In the genomic region with DNA sequence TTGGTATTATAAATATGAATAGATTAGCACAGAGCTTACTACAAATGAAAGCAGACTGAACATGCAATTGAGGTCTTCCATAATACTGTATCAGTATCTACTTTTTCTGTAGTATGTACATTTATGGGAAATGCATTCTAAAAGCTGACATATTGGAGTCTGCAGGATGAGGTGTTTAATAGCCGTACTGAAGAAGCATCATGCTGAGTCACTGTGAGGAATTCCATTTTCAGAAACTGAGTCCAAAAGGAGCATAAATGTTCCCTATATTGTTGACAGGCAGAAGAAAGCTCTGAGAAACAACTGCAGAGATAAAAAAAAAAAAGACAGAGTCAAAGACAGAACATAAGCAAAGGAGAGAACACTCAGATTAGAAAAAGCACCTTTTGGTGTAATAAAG, we compare ENCODE assay signal across 2 cellular contexts.
TF ChIP-seq lines count a peak whose summit lies in the region.

No MANE protein-coding gene starts in this region.

TF ChIP-seq in neural cell, 6 proteins besides CTCF, POLR2A, EP300 and RAD21 (continued from another document):
- no peak for TF ChIP-seq EZH2 (IDR thresholded peaks at IDR 0.05; ENCODE audit: borderline replicate concordance, insufficient read depth, low read length, poor library complexity, severe bottlenecking)
- no peak for TF ChIP-seq TAF1 (IDR thresholded peaks at IDR 0.05; ENCODE audit: low read depth)
- TF ChIP-seq POLR2AphosphoS5 (IDR thresholded peaks at IDR 0.05) = peak; percentile 43
- TF ChIP-seq MXI1 (conservative IDR thresholded peaks at IDR 0.05; ENCODE audit: poor library complexity, severe bottlenecking) = no peak

TF ChIP-seq in GM23338, 12 proteins besides CTCF, POLR2A, EP300 and RAD21 (continued from another document):
- TF ChIP-seq, protein P1, sequence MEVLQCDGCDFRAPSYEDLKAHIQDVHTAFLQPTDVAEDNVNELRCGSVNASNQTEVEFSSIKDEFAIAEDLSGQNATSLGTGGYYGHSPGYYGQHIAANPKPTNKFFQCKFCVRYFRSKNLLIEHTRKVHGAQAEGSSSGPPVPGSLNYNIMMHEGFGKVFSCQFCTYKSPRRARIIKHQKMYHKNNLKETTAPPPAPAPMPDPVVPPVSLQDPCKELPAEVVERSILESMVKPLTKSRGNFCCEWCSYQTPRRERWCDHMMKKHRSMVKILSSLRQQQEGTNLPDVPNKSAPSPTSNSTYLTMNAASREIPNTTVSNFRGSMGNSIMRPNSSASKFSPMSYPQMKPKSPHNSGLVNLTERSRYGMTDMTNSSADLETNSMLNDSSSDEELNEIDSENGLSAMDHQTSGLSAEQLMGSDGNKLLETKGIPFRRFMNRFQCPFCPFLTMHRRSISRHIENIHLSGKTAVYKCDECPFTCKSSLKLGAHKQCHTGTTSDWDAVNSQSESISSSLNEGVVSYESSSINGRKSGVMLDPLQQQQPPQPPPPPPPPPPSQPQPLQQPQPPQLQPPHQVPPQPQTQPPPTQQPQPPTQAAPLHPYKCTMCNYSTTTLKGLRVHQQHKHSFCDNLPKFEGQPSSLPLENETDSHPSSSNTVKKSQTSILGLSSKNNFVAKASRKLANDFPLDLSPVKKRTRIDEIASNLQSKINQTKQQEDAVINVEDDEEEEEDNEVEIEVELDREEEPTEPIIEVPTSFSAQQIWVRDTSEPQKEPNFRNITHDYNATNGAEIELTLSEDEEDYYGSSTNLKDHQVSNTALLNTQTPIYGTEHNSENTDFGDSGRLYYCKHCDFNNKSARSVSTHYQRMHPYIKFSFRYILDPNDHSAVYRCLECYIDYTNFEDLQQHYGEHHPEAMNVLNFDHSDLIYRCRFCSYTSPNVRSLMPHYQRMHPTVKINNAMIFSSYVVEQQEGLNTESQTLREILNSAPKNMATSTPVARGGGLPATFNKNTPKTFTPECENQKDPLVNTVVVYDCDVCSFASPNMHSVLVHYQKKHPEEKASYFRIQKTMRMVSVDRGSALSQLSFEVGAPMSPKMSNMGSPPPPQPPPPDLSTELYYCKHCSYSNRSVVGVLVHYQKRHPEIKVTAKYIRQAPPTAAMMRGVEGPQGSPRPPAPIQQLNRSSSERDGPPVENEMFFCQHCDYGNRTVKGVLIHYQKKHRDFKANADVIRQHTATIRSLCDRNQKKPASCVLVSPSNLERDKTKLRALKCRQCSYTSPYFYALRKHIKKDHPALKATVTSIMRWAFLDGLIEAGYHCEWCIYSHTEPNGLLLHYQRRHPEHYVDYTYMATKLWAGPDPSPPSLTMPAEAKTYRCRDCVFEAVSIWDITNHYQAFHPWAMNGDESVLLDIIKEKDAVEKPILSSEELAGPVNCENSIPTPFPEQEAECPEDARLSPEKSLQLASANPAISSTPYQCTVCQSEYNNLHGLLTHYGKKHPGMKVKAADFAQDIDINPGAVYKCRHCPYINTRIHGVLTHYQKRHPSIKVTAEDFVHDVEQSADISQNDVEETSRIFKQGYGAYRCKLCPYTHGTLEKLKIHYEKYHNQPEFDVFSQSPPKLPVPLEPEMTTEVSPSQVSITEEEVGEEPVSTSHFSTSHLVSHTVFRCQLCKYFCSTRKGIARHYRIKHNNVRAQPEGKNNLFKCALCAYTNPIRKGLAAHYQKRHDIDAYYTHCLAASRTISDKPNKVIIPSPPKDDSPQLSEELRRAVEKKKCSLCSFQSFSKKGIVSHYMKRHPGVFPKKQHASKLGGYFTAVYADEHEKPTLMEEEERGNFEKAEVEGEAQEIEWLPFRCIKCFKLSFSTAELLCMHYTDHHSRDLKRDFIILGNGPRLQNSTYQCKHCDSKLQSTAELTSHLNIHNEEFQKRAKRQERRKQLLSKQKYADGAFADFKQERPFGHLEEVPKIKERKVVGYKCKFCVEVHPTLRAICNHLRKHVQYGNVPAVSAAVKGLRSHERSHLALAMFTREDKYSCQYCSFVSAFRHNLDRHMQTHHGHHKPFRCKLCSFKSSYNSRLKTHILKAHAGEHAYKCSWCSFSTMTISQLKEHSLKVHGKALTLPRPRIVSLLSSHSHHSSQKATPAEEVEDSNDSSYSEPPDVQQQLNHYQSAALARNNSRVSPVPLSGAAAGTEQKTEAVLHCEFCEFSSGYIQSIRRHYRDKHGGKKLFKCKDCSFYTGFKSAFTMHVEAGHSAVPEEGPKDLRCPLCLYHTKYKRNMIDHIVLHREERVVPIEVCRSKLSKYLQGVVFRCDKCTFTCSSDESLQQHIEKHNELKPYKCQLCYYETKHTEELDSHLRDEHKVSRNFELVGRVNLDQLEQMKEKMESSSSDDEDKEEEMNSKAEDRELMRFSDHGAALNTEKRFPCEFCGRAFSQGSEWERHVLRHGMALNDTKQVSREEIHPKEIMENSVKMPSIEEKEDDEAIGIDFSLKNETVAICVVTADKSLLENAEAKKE (CRISPR knock-in tag; IDR thresholded peaks at IDR 0.05) = no peak
- TF ChIP-seq JUNB (IDR thresholded peaks at IDR 0.05; ENCODE audit: unreplicated experiment) (no peak), EZH2 (IDR thresholded peaks at IDR 0.05; ENCODE audit: low read depth, unreplicated experiment) (no peak)
- TF ChIP-seq, protein P2, sequence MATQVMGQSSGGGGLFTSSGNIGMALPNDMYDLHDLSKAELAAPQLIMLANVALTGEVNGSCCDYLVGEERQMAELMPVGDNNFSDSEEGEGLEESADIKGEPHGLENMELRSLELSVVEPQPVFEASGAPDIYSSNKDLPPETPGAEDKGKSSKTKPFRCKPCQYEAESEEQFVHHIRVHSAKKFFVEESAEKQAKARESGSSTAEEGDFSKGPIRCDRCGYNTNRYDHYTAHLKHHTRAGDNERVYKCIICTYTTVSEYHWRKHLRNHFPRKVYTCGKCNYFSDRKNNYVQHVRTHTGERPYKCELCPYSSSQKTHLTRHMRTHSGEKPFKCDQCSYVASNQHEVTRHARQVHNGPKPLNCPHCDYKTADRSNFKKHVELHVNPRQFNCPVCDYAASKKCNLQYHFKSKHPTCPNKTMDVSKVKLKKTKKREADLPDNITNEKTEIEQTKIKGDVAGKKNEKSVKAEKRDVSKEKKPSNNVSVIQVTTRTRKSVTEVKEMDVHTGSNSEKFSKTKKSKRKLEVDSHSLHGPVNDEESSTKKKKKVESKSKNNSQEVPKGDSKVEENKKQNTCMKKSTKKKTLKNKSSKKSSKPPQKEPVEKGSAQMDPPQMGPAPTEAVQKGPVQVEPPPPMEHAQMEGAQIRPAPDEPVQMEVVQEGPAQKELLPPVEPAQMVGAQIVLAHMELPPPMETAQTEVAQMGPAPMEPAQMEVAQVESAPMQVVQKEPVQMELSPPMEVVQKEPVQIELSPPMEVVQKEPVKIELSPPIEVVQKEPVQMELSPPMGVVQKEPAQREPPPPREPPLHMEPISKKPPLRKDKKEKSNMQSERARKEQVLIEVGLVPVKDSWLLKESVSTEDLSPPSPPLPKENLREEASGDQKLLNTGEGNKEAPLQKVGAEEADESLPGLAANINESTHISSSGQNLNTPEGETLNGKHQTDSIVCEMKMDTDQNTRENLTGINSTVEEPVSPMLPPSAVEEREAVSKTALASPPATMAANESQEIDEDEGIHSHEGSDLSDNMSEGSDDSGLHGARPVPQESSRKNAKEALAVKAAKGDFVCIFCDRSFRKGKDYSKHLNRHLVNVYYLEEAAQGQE (IDR thresholded peaks at IDR 0.05; ENCODE audit: unreplicated experiment) = no peak
